ENCODE assay signal across 28 cellular contexts in genomic region chr21:42873096-42873495, GRCh38. TPM values are rescaled to one million over a fixed set of nuclear protein-coding genes. Genes with fewer than 3 reads are reported as not detected.
"Had no signal": no experiment of that assay in that cellular context is flagged by ENCODE, and none has a peak within 500 bp of the region (broad histone marks: within the 10 kb centered on the region; RNA-seq: fewer than 3 reads in every experiment).

No MANE protein-coding gene starts in this region.

- DNase-seq: activated CD4-positive, alpha-beta memory T cell treated with anti-CD3 and anti-CD28 coated beads for 36 hours; activated CD4-positive, alpha-beta T cell treated with anti-CD3 and anti-CD28 coated beads, Interleukin-2, amount 10 ng/mL, durations not matched to agents 24 days and 14 days; activated CD4-positive, CD25-positive, alpha-beta regulatory T cell treated with anti-CD3 and anti-CD28 coated beads, Interleukin-2, amount 50 U/mL, for 72 hours; activated T-cell treated with anti-CD3 and anti-CD28 coated beads, Interleukin-2, amount 50 U/mL, for 4 hours; anterior cingulate cortex; cerebellar nuclear complex; dorsolateral prefrontal cortex; foreskin fibroblast; hippocampal formation; left colon; midbrain; naive thymus-derived CD4-positive, alpha-beta T cell; nucleus accumbens; psoas muscle; stimulated activated CD4-positive, alpha-beta T cell treated with anti-CD3 and anti-CD28 coated beads, Interleukin-1b, Interleukin-23, amount 100 ng/mL, for 48 hours; stimulated activated CD4-positive, alpha-beta T cell treated with anti-CD3 and anti-CD28 coated beads, Interleukin-4, amount 100 ng/mL, for 4 hours; stimulated activated CD8-positive, alpha-beta memory T cell treated with anti-CD3 and anti-CD28 coated beads, Interleukin-4, amount 100 ng/mL, for 48 hours; stimulated activated naive CD4-positive, alpha-beta T cell; T-cell; T-helper 9 cell; testis; transverse colon had no signal

- H3K9me3 ChIP-seq: psoas muscle, testis, transverse colon had no signal

- H3K27me3 Mint-ChIP-seq: activated CD4-positive, alpha-beta memory T cell treated with anti-CD3 and anti-CD28 coated beads for 36 hours; activated CD4-positive, alpha-beta T cell treated with anti-CD3 and anti-CD28 coated beads, Interleukin-2, amount 10 ng/mL, durations not matched to agents 24 days and 14 days; activated naive CD4-positive, alpha-beta T cell treated with anti-CD3 and anti-CD28 coated beads, Interleukin-2, amount 50 U/mL, for 24 hours; memory B cell; naive thymus-derived CD4-positive, alpha-beta T cell; T-cell had no signal

- H3K9me3 Mint-ChIP-seq: activated CD4-positive, alpha-beta memory T cell treated with anti-CD3 and anti-CD28 coated beads for 36 hours; activated CD4-positive, alpha-beta T cell treated with anti-CD3 and anti-CD28 coated beads, Interleukin-2, amount 10 ng/mL, durations not matched to agents 24 days and 14 days; activated naive CD4-positive, alpha-beta T cell treated with anti-CD3 and anti-CD28 coated beads, Interleukin-2, amount 50 U/mL, for 24 hours; activated T-cell treated with anti-CD3 and anti-CD28 coated beads, Interleukin-2, amount 50 U/mL, for 4 hours; activated T-helper 2 cell treated with anti-CD3 and anti-CD28 coated beads, Interferon-gamma antibody, Interleukin-2, Interleukin-4, amounts not matched to agents 10 μg/mL and 5 μg/mL and 100 μg/mL, durations not matched to agents 14 hours and 24 hours and 36 hours; memory B cell; T-cell had no signal

- H3K4me3 Mint-ChIP-seq: activated CD4-positive, alpha-beta memory T cell treated with anti-CD3 and anti-CD28 coated beads for 36 hours; activated CD4-positive, alpha-beta T cell treated with anti-CD3 and anti-CD28 coated beads, Interleukin-2, amount 10 ng/mL, durations not matched to agents 24 days and 14 days; activated naive CD4-positive, alpha-beta T cell treated with anti-CD3 and anti-CD28 coated beads, Interleukin-2, amount 50 U/mL, for 24 hours; activated T-cell treated with anti-CD3 and anti-CD28 coated beads, Interleukin-2, amount 50 U/mL, for 4 hours; memory B cell; naive thymus-derived CD4-positive, alpha-beta T cell; T-cell had no signal

- H3K27ac Mint-ChIP-seq: activated CD4-positive, alpha-beta memory T cell treated with anti-CD3 and anti-CD28 coated beads for 36 hours; activated CD4-positive, alpha-beta T cell treated with anti-CD3 and anti-CD28 coated beads, Interleukin-2, amount 10 ng/mL, durations not matched to agents 24 days and 14 days; activated naive CD4-positive, alpha-beta T cell treated with anti-CD3 and anti-CD28 coated beads, Interleukin-2, amount 50 U/mL, for 24 hours; activated T-helper 2 cell treated with anti-CD3 and anti-CD28 coated beads, Interferon-gamma antibody, Interleukin-2, Interleukin-4, amounts not matched to agents 10 μg/mL and 5 μg/mL and 100 μg/mL, durations not matched to agents 14 hours and 24 hours and 36 hours; memory B cell; naive thymus-derived CD4-positive, alpha-beta T cell; T-cell had no signal

- ATAC-seq: activated T-cell treated with anti-CD3 and anti-CD28 coated beads, Interleukin-2, amount 50 U/mL, for 4 hours; esophagus mucosa; left colon; naive thymus-derived CD4-positive, alpha-beta T cell; psoas muscle; T-cell had no signal

RNA-seq across cellular contexts. Expression of gene ERVH48-1, which starts 52.3 kb away (rescaled TPM):
- total RNA-seq: activated CD8-positive, alpha-beta memory T cell treated with anti-CD3 and anti-CD28 coated beads for 36 hours; activated T-cell treated with anti-CD3 and anti-CD28 coated beads, Interleukin-2, amount 50 U/mL, for 4 hours; dorsolateral prefrontal cortex; esophagus mucosa; left colon; lower leg skin; psoas muscle; transverse colon had no signal
